ENCODE assay signal across 9 cellular contexts in the genomic region with DNA sequence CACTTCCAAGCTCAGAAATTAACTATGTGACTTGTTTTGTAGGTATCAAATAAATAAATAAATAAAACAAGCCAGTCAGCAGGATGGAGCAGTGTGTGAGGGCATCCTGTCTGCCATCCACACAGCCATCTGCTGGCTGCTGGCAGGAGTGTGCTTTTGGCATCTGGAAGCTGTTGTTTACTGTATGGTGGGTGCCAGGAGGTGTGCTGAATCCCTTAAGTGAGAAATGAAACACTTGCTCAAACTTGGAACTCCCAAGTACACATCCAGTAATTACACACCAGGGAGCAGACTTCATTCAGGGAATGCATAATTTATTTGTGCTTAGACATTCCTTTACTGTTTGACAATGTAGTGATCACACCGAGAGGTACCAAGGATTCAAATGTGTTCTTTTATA. TPM values are rescaled to one million over a fixed set of nuclear protein-coding genes. Genes with fewer than 3 reads are reported as not detected.
DNase-seq lines count a peak whose midpoint lies in the region; ATAC-seq, FAIRE-seq and TF ChIP-seq lines count a peak whose summit lies in the region.
"Had no signal": no experiment of that assay in that cellular context is flagged by ENCODE, and none has a peak within 500 bp of the region (broad histone marks: within the 10 kb centered on the region; RNA-seq: fewer than 3 reads in every experiment).

No MANE protein-coding gene starts in this region.

- TF ChIP-seq CTCF in C4-2B (conservative IDR thresholded peaks at IDR 0.05) (peak; percentile 24), kidney (IDR thresholded peaks at IDR 0.05; ENCODE audit: borderline replicate concordance, extremely low read depth, insufficient read depth) (peak; percentile 21)

- no peak overlapping the region for H3K27ac ChIP-seq in C4-2B
- H3K27ac ChIP-seq in kidney (ENCODE audit: low read depth in 2 of 2, low read length in 2 of 2): no peak overlapping the region

- in situ Hi-C loops in SK-MEL-5 (cut with HindIII; ENCODE audit: low pct_unique_long_range_greater_than_20kb, low sequenced_read_pairs): no loop called here

- H3K9ac ChIP-seq in kidney (ENCODE audit: low read length in 2 of 2): no peak overlapping the region

- no peaks in the 10 kb centered on the region for H3K9me3 ChIP-seq in kidney (ENCODE audit: control insufficient read depth in 1 of 2, low read length in 2 of 2)

- ATAC-seq in HG03342 (IDR thresholded peaks at IDR 0.05; ENCODE audit: unreplicated experiment) (no peak), HG02852 (IDR thresholded peaks at IDR 0.05; ENCODE audit: unreplicated experiment) (no peak)

- no peak for FAIRE-seq in kidney (lab: Jason Lieb, UNC)

- no peaks in the 10 kb centered on the region for H3K36me3 ChIP-seq in kidney (ENCODE audit: control insufficient read depth in 1 of 2, insufficient read depth in 2 of 2, low read length in 2 of 2)

- H3K4me3 ChIP-seq in kidney (ENCODE audit: low read length in 2 of 2): no peak overlapping the region

- no peaks in the 10 kb centered on the region for H3K4me1 ChIP-seq in kidney (ENCODE audit: control insufficient read depth in 1 of 2, insufficient read depth in 1 of 2, low read depth in 1 of 2, low read length in 2 of 2)

- DNase-seq in HT-29 (ENCODE audit: low spot score) (peak; percentile 45), SK-MEL-5 (ENCODE audit: low read depth, low spot score) (peak; percentile 85), kidney (no peak), NCI-H1048 (lab: John Stamatoyannopoulos, UW) (no peak), SKM-1 treated with dmso at 0.1 percent for 144 hours (lab: John Stamatoyannopoulos, UW; ENCODE audit: unreplicated experiment) (no peak)
- DNase-seq: occipital lobe had no signal

- intact Hi-C loops in kidney (cut with DNase I): no loop called here

RNA-seq across cellular contexts. Expression of a gene that starts 16.9 kb away (rescaled TPM):
- 33.0 and 33.8 TPM in 2 replicates for total RNA-seq in HT-29 (2014; rRNA removed; shearing (Covaris generic))
- total RNA-seq in SK-MEL-5 (2014; rRNA removed; shearing (Covaris generic)): 269 and 296 TPM in 2 replicates
- 198 and 233 TPM in 2 replicates for polyA plus RNA-seq in SK-MEL-5 (2015; cell fraction: cytosol; rRNA removed)
- polyA plus RNA-seq in SK-MEL-5 (2015; cell fraction: nucleus; rRNA removed): 106 and 108 TPM in 2 replicates
- total RNA-seq in kidney: 113 TPM
- 88.4 TPM for polyA plus RNA-seq in kidney (ENCODE audit: insufficient read depth, low read depth, low replicate concordance)

Comparison
In these comparisons a context has a peak if more than half of its experiments do, and no peak if none do; other contexts are left out.
1. DNase-seq: peak in HT-29 (single experiment) and SK-MEL-5 (single experiment); none in kidney (single experiment), NCI-H1048 (single experiment) and SKM-1 treated with dmso at 0.1 percent for 144 hours (single experiment).